In genomic region chr20:38131588-38132121, GRCh38 we compare ENCODE assay signal across 22 cellular contexts. TPM values are rescaled to one million over a fixed set of nuclear protein-coding genes. Genes with fewer than 3 reads are reported as not detected.
DNase-seq lines count a peak whose midpoint lies in the region; ATAC-seq and TF ChIP-seq lines count a peak whose summit lies in the region.
"Had no signal": no experiment of that assay in that cellular context is flagged by ENCODE, and none has a peak within 500 bp of the region (broad histone marks: within the 10 kb centered on the region; RNA-seq: fewer than 3 reads in every experiment).

No MANE protein-coding gene starts in this region.

- TF ChIP-seq EP300 in stomach (IDR thresholded peaks at IDR 0.05): no peak

- H3K4me3 ChIP-seq in coronary artery (no peak overlapping the region), spleen (no peak overlapping the region), stomach (no peak overlapping the region)
- H3K4me3 ChIP-seq: adrenal gland had no signal

- H3K27ac ChIP-seq in coronary artery: peak overlapping the region; percentile 33 to 86
- H3K27ac ChIP-seq in spleen: no peak overlapping the region
- no peak overlapping the region for H3K27ac ChIP-seq in stomach
- H3K27ac ChIP-seq: adrenal gland, neutrophil had no signal

- H3K4me3 Mint-ChIP-seq in activated naive CD4-positive, alpha-beta T cell treated with anti-CD3 and anti-CD28 coated beads, Interleukin-2, amount 10 ng/mL, durations not matched to agents 7 days and 5 days: no peak overlapping the region
- H3K4me3 Mint-ChIP-seq in activated naive CD4-positive, alpha-beta T cell treated with anti-CD3 and anti-CD28 coated beads for 36 hours: no peak overlapping the region
- H3K4me3 Mint-ChIP-seq: activated B cell treated with CpG ODN at 0.5 μM for 24 hours; activated T-helper 17 cell treated with anti-CD3 and anti-CD28 coated beads, Interleukin-2, amount 50 U/mL, for 72 hours; CD14-positive monocyte; H9; mesothelial cell of epicardium had no signal

- 83 to 94% (median 86%) methylated on average over 3 of the region's 3 CpGs for WGBS in spleen, 5 donors
- 80 to 85% (median 83%) methylated on average over 3 of the region's 3 CpGs for WGBS in stomach, 5 donors

- H3K4me1 Mint-ChIP-seq in activated naive CD4-positive, alpha-beta T cell treated with anti-CD3 and anti-CD28 coated beads, Interleukin-2, amount 10 ng/mL, durations not matched to agents 7 days and 5 days: peaks cover 10% of the 10 kb centered on the region
- peaks cover 2% of the 10 kb centered on the region for H3K4me1 Mint-ChIP-seq in activated naive CD4-positive, alpha-beta T cell treated with anti-CD3 and anti-CD28 coated beads for 36 hours (ENCODE audit: low read depth)
- H3K4me1 Mint-ChIP-seq: activated B cell treated with CpG ODN at 0.5 μM for 24 hours had no signal

- TF ChIP-seq POLR2A in spleen (IDR thresholded peaks at IDR 0.05) (no peak), stomach (IDR thresholded peaks at IDR 0.05) (no peak)

- H3K4me1 ChIP-seq in spleen: peaks cover 0 to 38% (median 14%) of the 10 kb centered on the region in 6 donors
- peaks cover 6 to 27% (median 18%) of the 10 kb centered on the region in 4 donors for H3K4me1 ChIP-seq in stomach

- ATAC-seq in GM19324 (IDR thresholded peaks at IDR 0.05; ENCODE audit: low FRiP score, unreplicated experiment): no peak
- ATAC-seq: activated T-helper 17 cell treated with anti-CD3 and anti-CD28 coated beads, Interleukin-2, amount 50 U/mL, for 72 hours had no signal

- no peak overlapping the region for H3K27ac Mint-ChIP-seq in activated naive CD4-positive, alpha-beta T cell treated with anti-CD3 and anti-CD28 coated beads, Interleukin-2, amount 10 ng/mL, durations not matched to agents 7 days and 5 days
- no peak overlapping the region for H3K27ac Mint-ChIP-seq in activated naive CD4-positive, alpha-beta T cell treated with anti-CD3 and anti-CD28 coated beads for 36 hours
- H3K27ac Mint-ChIP-seq: activated B cell treated with CpG ODN at 0.5 μM for 24 hours; activated T-helper 17 cell treated with anti-CD3 and anti-CD28 coated beads, Interleukin-2, amount 50 U/mL, for 72 hours; H9; mesothelial cell of epicardium had no signal

- H3K9me3 ChIP-seq in spleen (no peaks in the 10 kb centered on the region), stomach (no peaks in the 10 kb centered on the region)
- H3K9me3 ChIP-seq: adrenal gland, neutrophil had no signal

- no peaks in the 10 kb centered on the region for H3K27me3 ChIP-seq in spleen (replicated peaks in 1 of 7)
- no peaks in the 10 kb centered on the region for H3K27me3 ChIP-seq in stomach
- H3K27me3 ChIP-seq: adrenal gland, neutrophil had no signal

- peaks cover 0 to 43% (median 7%) of the 10 kb centered on the region in 6 donors for H3K36me3 ChIP-seq in spleen
- H3K36me3 ChIP-seq in stomach: peaks cover 0 to 61% (median 32%) of the 10 kb centered on the region in 4 donors
- H3K36me3 ChIP-seq: neutrophil had no signal

- TF ChIP-seq CTCF in coronary artery (IDR thresholded peaks at IDR 0.05) (no peak), spleen (IDR thresholded peaks at IDR 0.05 in 8 of 11, conservative IDR thresholded peaks at IDR 0.05 in 3 of 11) (no peak), stomach (IDR thresholded peaks at IDR 0.05) (no peak)

- intact Hi-C loops in activated naive CD4-positive, alpha-beta T cell treated with anti-CD3 and anti-CD28 coated beads for 36 hours (cut with micrococcal nuclease): no loop called here
- intact Hi-C loops in spleen (cut with DNase I; ENCODE audit: low total_unique reads): no loop called here
- intact Hi-C loops in stomach (cut with DNase I; ENCODE audit: low total_unique reads): no loop called here

- no peaks in the 10 kb centered on the region for H3K9me3 Mint-ChIP-seq in activated naive CD4-positive, alpha-beta T cell treated with anti-CD3 and anti-CD28 coated beads, Interleukin-2, amount 10 ng/mL, durations not matched to agents 7 days and 5 days
- H3K9me3 Mint-ChIP-seq in activated naive CD4-positive, alpha-beta T cell treated with anti-CD3 and anti-CD28 coated beads for 36 hours: no peaks in the 10 kb centered on the region
- H3K9me3 Mint-ChIP-seq: activated B cell treated with CpG ODN at 0.5 μM for 24 hours; activated T-helper 17 cell treated with anti-CD3 and anti-CD28 coated beads, Interleukin-2, amount 50 U/mL, for 72 hours; CD14-positive monocyte; H9; mesothelial cell of epicardium had no signal

- H3K36me3 Mint-ChIP-seq in activated naive CD4-positive, alpha-beta T cell treated with anti-CD3 and anti-CD28 coated beads, Interleukin-2, amount 10 ng/mL, durations not matched to agents 7 days and 5 days: no peaks in the 10 kb centered on the region
- H3K36me3 Mint-ChIP-seq in activated naive CD4-positive, alpha-beta T cell treated with anti-CD3 and anti-CD28 coated beads for 36 hours (ENCODE audit: low read depth): no peaks in the 10 kb centered on the region
- H3K36me3 Mint-ChIP-seq: CD14-positive monocyte, mesothelial cell of epicardium had no signal

- peak; percentile 5 for DNase-seq in activated naive CD4-positive, alpha-beta T cell treated with anti-CD3 and anti-CD28 coated beads, Interleukin-2, amount 10 ng/mL, durations not matched to agents 7 days and 5 days
- no peak for DNase-seq in activated naive CD4-positive, alpha-beta T cell treated with anti-CD3 and anti-CD28 coated beads for 36 hours
- DNase-seq in NCI-H748 treated with DMSO at 0.1 percent for 48 hours (lab: John Stamatoyannopoulos, UW) (peak; percentile 1), coronary artery (ENCODE audit: low spot score) (peak; percentile 26), spleen (peak; percentile 19), stomach (no peak), NCI-H187 (lab: John Stamatoyannopoulos, UW) (no peak)
- DNase-seq: activated B cell treated with CpG ODN at 0.5 μM for 24 hours; central memory CD4-positive, alpha-beta T cell; effector memory CD4-positive, alpha-beta T cell; H9; NCI-H1694; NCI-H510A treated with DMSO at 0.1 percent for 48 hours; stimulated activated CD4-positive, alpha-beta T cell treated with anti-CD3 and anti-CD28 coated beads, Interleukin-15, amount 100 ng/mL, for 24 hours; stimulated activated naive CD4-positive, alpha-beta T cell treated with Interleukin-2 at 50 U/mL for 16 hours had no signal

- H3K27me3 Mint-ChIP-seq in activated naive CD4-positive, alpha-beta T cell treated with anti-CD3 and anti-CD28 coated beads, Interleukin-2, amount 10 ng/mL, durations not matched to agents 7 days and 5 days: peaks cover 13% of the 10 kb centered on the region
- no peaks in the 10 kb centered on the region for H3K27me3 Mint-ChIP-seq in activated naive CD4-positive, alpha-beta T cell treated with anti-CD3 and anti-CD28 coated beads for 36 hours (ENCODE audit: low read depth)
- H3K27me3 Mint-ChIP-seq: activated B cell treated with CpG ODN at 0.5 μM for 24 hours; activated T-helper 17 cell treated with anti-CD3 and anti-CD28 coated beads, Interleukin-2, amount 50 U/mL, for 72 hours had no signal

- CTCF ChIA-PET in activated naive CD4-positive, alpha-beta T cell treated with anti-CD3 and anti-CD28 coated beads, Interleukin-2, amount 10 ng/mL, durations not matched to agents 7 days and 5 days (lab: Charles Lee): interaction anchor here (1.6 kb wide), 1 partner anchor 17 kb away, joined by 5 read pairs; no protein-coding TSS in a partner anchor
- CTCF ChIA-PET in activated naive CD4-positive, alpha-beta T cell treated with anti-CD3 and anti-CD28 coated beads for 36 hours (lab: Charles Lee): no interaction called here

RNA-seq across cellular contexts. Expression of gene TGM2, which starts 33.4 kb away (rescaled TPM):
- not detected for total RNA-seq in activated naive CD4-positive, alpha-beta T cell treated with anti-CD3 and anti-CD28 coated beads for 36 hours
- 100 to 1,000 TPM in 1 of 7 donors, 10 to 100 TPM in 6; 60.2 to 167 (median 87.6) TPM for total RNA-seq in spleen
- polyA plus RNA-seq in spleen: 10 to 100 TPM in 2 of 3 donors, 1 to 10 TPM in 1; 9.3 to 35.3 (median 19.8) TPM
- total RNA-seq in stomach: 100 to 1,000 TPM in 1 of 5 donors, 10 to 100 TPM in 4; 27.8 to 195 (median 44.3) TPM
- polyA plus RNA-seq in stomach: 10 to 100 TPM; 16.2 to 28.0 (median 25.1) TPM
- total RNA-seq: OCI-LY7 had no signal

Comparison
In these comparisons a context has a peak if more than half of its experiments do, and no peak if none do; other contexts are left out.
1. DNase-seq: peak in activated naive CD4-positive, alpha-beta T cell treated with anti-CD3 and anti-CD28 coated beads, Interleukin-2, amount 10 ng/mL, durations not matched to agents 7 days and 5 days (single experiment), NCI-H748 treated with DMSO at 0.1 percent for 48 hours (single experiment), coronary artery (single experiment) and spleen (single experiment); none in activated naive CD4-positive, alpha-beta T cell treated with anti-CD3 and anti-CD28 coated beads for 36 hours (single experiment), stomach (single experiment) and NCI-H187 (0 of 2).
2. H3K27ac ChIP-seq: peak in coronary artery (2 of 2); none in spleen (0 of 8) and stomach (0 of 5).
3. RNA of gene TGM2, which starts 33.4 kb away (total RNA-seq): 60.2 to 167 TPM in spleen and 27.8 to 195 TPM in stomach; not detected in activated naive CD4-positive, alpha-beta T cell treated with anti-CD3 and anti-CD28 coated beads for 36 hours; every median in the first group is over 10 times any median in the second.